In genomic region chr19:29682236-29682895, GRCh38 we compare ENCODE assay signal across 15 cellular contexts. TPM values are rescaled to one million over a fixed set of nuclear protein-coding genes. Genes with fewer than 3 reads are reported as not detected.
A peak's percentile ranks its signal among the peaks of the same experiment; 100 is the strongest.
DNase-seq lines count a peak whose midpoint lies in the region; ATAC-seq and TF ChIP-seq lines count a peak whose summit lies in the region.
"Had no signal": no experiment of that assay in that cellular context is flagged by ENCODE, and none has a peak within 500 bp of the region (broad histone marks: within the 10 kb centered on the region; RNA-seq: fewer than 3 reads in every experiment).

No MANE protein-coding gene starts in this region.

- H3K27ac Mint-ChIP-seq in natural killer cell = peak overlapping the region; percentile 36 to 86
- peak overlapping the region in 1 of 2 donors; percentile 72 for H3K27ac Mint-ChIP-seq in natural killer cell treated with Interleukin-12 subunit alpha and Interleukin-12 subunit beta and Interleukin-15 and Interleukin-18, amount 100 ng/mL, for 72 hours
- H3K27ac Mint-ChIP-seq: CD8-positive, alpha-beta T cell had no signal

- no peaks in the 10 kb centered on the region for H3K36me3 Mint-ChIP-seq in natural killer cell
- no peaks in the 10 kb centered on the region for H3K36me3 Mint-ChIP-seq in natural killer cell treated with Interleukin-12 subunit alpha and Interleukin-12 subunit beta and Interleukin-15 and Interleukin-18, amount 100 ng/mL, for 72 hours

- intact Hi-C loops in natural killer cell (cut with micrococcal nuclease) = no loop called here
- intact Hi-C loops in gastrocnemius medialis (cut with DNase I; ENCODE audit: low total_unique reads) = no loop called here
- intact Hi-C loops in aorta (cut with DNase I) = no loop called here

- ATAC-seq in natural killer cell = no peak
- ATAC-seq in natural killer cell treated with Interleukin-12 subunit alpha and Interleukin-12 subunit beta and Interleukin-15 and Interleukin-18, amount 100 ng/mL, for 72 hours = no peak
- ATAC-seq in gastrocnemius medialis = no peak
- ATAC-seq in aorta (ENCODE audit: low FRiP score) = no peak
- no peak for ATAC-seq in HG02642 (IDR thresholded peaks at IDR 0.05; ENCODE audit: poor library complexity, unreplicated experiment)
- no peak for ATAC-seq in HG03039 (IDR thresholded peaks at IDR 0.05; ENCODE audit: unreplicated experiment)
- ATAC-seq: CD8-positive, alpha-beta T cell had no signal

- no peaks in the 10 kb centered on the region for H3K36me3 ChIP-seq in gastrocnemius medialis
- no peaks in the 10 kb centered on the region for H3K36me3 ChIP-seq in aorta (ENCODE audit: control insufficient read depth in 1 of 2, insufficient read depth in 2 of 2, low read length in 1 of 2)
- H3K36me3 ChIP-seq: ovary had no signal

- no peak for TF ChIP-seq POLR2A in gastrocnemius medialis (IDR thresholded peaks at IDR 0.05)

- H3K4me1 ChIP-seq in gastrocnemius medialis (peaks cover 79 to 89% of the 10 kb centered on the region in 2 donors), aorta (ENCODE audit: control insufficient read depth in 1 of 2, insufficient read depth in 2 of 2, low read length in 2 of 2) (peaks cover 0 to 4% of the 10 kb centered on the region in 2 donors)

- peak overlapping the region; percentile 4 for H3K4me3 Mint-ChIP-seq in natural killer cell
- H3K4me3 Mint-ChIP-seq in natural killer cell treated with Interleukin-12 subunit alpha and Interleukin-12 subunit beta and Interleukin-15 and Interleukin-18, amount 100 ng/mL, for 72 hours = no peak overlapping the region
- H3K4me3 Mint-ChIP-seq: CD8-positive, alpha-beta T cell had no signal

- H3K9me3 Mint-ChIP-seq in natural killer cell = no peaks in the 10 kb centered on the region
- no peaks in the 10 kb centered on the region for H3K9me3 Mint-ChIP-seq in natural killer cell treated with Interleukin-12 subunit alpha and Interleukin-12 subunit beta and Interleukin-15 and Interleukin-18, amount 100 ng/mL, for 72 hours
- H3K9me3 Mint-ChIP-seq: CD8-positive, alpha-beta T cell had no signal

- H3K27ac ChIP-seq in gastrocnemius medialis (peak overlapping the region; percentile 94 to 100 (median 98)), aorta (ENCODE audit: low read depth in 1 of 2, low read length in 2 of 2) (peak overlapping the region; percentile 47 to 71)
- H3K27ac ChIP-seq: ovary had no signal

- H3K4me1 Mint-ChIP-seq in natural killer cell = peaks cover 63 to 75% of the 10 kb centered on the region in 2 donors
- H3K4me1 Mint-ChIP-seq in natural killer cell treated with Interleukin-12 subunit alpha and Interleukin-12 subunit beta and Interleukin-15 and Interleukin-18, amount 100 ng/mL, for 72 hours (ENCODE audit: low read depth in 2 of 2) = peaks cover 40 to 57% of the 10 kb centered on the region in 2 donors

- no peak for TF ChIP-seq CTCF in natural killer cell (IDR thresholded peaks at IDR 0.05)
- no peak for TF ChIP-seq CTCF in gastrocnemius medialis (IDR thresholded peaks at IDR 0.05 in 4 of 5, conservative IDR thresholded peaks at IDR 0.05 in 1 of 5)

- H3K9me3 ChIP-seq in gastrocnemius medialis = no peaks in the 10 kb centered on the region
- no peaks in the 10 kb centered on the region for H3K9me3 ChIP-seq in aorta (ENCODE audit: control insufficient read depth, low read length)
- H3K9me3 ChIP-seq: ovary, SK-N-SH had no signal

- H3K4me3 ChIP-seq in gastrocnemius medialis = no peak overlapping the region
- no peak overlapping the region for H3K4me3 ChIP-seq in aorta (ENCODE audit: low read length in 2 of 2)
- H3K4me3 ChIP-seq: ovary had no signal

- no peaks in the 10 kb centered on the region for H3K27me3 ChIP-seq in gastrocnemius medialis
- no peaks in the 10 kb centered on the region for H3K27me3 ChIP-seq in aorta (ENCODE audit: control insufficient read depth in 1 of 2, insufficient read depth in 2 of 2, low read length in 1 of 2)
- H3K27me3 ChIP-seq: ovary had no signal

- no peak for DNase-seq in natural killer cell
- no peak for DNase-seq in natural killer cell treated with Interleukin-12 subunit alpha and Interleukin-12 subunit beta and Interleukin-15 and Interleukin-18, amount 100 ng/mL, for 72 hours (ENCODE audit: low spot score)
- DNase-seq in globus pallidus (ENCODE audit: low spot score) = peak; percentile 45
- DNase-seq in gastrocnemius medialis = no peak
- peak; percentile 39 to 73 for DNase-seq in aorta
- DNase-seq in germinal center (ENCODE audit: low spot score) = no peak
- DNase-seq: activated CD4-positive, alpha-beta T cell treated with anti-CD3 and anti-CD28 coated beads for 4 hours; CD8-positive, alpha-beta T cell; cortex of kidney; DMS79 treated with DMSO at 0.1 percent for 48 hours; NCI-H1436 treated with DMSO at 0.1 percent for 48 hours; ovary; SK-N-SH had no signal

- WGBS in aorta, 2 donors = 65 to 72% methylated on average over 16 of the region's 16 CpGs

- in situ Hi-C loops in gastrocnemius medialis (cut with MboI; ENCODE audit: low sequenced_read_pairs in 4 of 4) = no loop called here

- no peaks in the 10 kb centered on the region for H3K27me3 Mint-ChIP-seq in natural killer cell (ENCODE audit: low read depth in 2 of 2)
- no peaks in the 10 kb centered on the region for H3K27me3 Mint-ChIP-seq in natural killer cell treated with Interleukin-12 subunit alpha and Interleukin-12 subunit beta and Interleukin-15 and Interleukin-18, amount 100 ng/mL, for 72 hours

RNA-seq across cellular contexts. Expression of gene PLEKHF1, which starts 17.1 kb away (rescaled TPM):
- total RNA-seq in natural killer cell (10 to 100 TPM; 53.0 to 81.8 (median 53.8) TPM), gastrocnemius medialis (100 to 1,000 TPM in 3 of 4 donors, 10 to 100 TPM in 1; 69.1 to 164 (median 135) TPM), aorta (10 to 100 TPM; 10.8 to 17.5 TPM)
- 10 to 100 TPM; 15.6 to 17.7 TPM for total RNA-seq in natural killer cell treated with Interleukin-12 subunit alpha and Interleukin-12 subunit beta and Interleukin-15 and Interleukin-18, amount 100 ng/mL, for 72 hours
- polyA plus RNA-seq in aorta = 10 to 100 TPM in 1 of 2 donors, 1 to 10 TPM in 1; 9.9 to 17.2 TPM

RNA-seq across cellular contexts. Expression of gene C19orf12, which starts 32.7 kb away (rescaled TPM):
- total RNA-seq in natural killer cell = 10 to 100 TPM; 33.1 to 52.6 (median 47.5) TPM
- total RNA-seq in natural killer cell treated with Interleukin-12 subunit alpha and Interleukin-12 subunit beta and Interleukin-15 and Interleukin-18, amount 100 ng/mL, for 72 hours = 10 to 100 TPM; 44.8 to 50.8 TPM
- 100 to 1,000 TPM in 1 of 4 donors, 10 to 100 TPM in 3; 54.4 to 142 (median 69.8) TPM for total RNA-seq in gastrocnemius medialis
- 10 to 100 TPM; 26.4 to 32.8 TPM for total RNA-seq in aorta
- 10 to 100 TPM; 14.3 to 19.5 TPM for polyA plus RNA-seq in aorta

Comparison
In these comparisons a context has a peak if more than half of its experiments do, and no peak if none do; other contexts are left out.
1. DNase-seq: peak in globus pallidus (single experiment) and aorta (2 of 2); none in natural killer cell (single experiment), natural killer cell treated with Interleukin-12 subunit alpha and Interleukin-12 subunit beta and Interleukin-15 and Interleukin-18, amount 100 ng/mL, for 72 hours (single experiment), gastrocnemius medialis (0 of 2) and germinal center (single experiment).